9 cellular contexts compared by ENCODE assay signal in the genomic region with DNA sequence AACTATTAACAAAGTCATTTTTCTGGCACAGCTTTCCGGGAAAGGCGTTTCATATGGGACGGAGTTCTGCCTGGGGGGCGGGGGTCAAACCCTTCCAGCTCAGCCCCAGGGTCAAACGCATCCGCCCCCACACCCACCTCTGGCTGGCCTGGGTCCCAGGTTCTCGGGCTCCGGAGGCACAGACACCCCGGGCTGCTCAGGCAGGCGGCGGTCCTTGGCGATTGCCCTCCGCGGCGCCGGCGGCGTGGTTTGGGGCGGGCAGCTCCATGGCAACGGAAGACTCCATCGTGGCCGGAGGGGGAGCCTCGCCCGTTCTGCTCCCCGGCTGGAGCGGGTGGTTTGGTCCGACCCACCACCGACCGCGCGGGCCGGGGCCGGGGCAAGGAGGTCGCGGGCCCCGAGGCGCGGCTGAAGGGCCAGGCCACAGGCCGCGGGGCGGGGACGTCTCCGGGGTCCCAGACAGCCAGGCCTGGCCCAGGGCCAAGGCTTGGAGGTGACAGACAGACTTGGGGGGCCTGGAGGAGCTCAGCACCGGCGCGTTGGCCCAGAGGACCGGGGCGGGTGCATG. TPM values are rescaled to one million over a fixed set of nuclear protein-coding genes. Genes with fewer than 3 reads are reported as not detected.
DNase-seq lines count a peak whose midpoint lies in the region; ATAC-seq lines count a peak whose summit lies in the region.
"Had no signal": no experiment of that assay in that cellular context is flagged by ENCODE, and none has a peak within 500 bp of the region (broad histone marks: within the 10 kb centered on the region; RNA-seq: fewer than 3 reads in every experiment).

A gene with protein sequence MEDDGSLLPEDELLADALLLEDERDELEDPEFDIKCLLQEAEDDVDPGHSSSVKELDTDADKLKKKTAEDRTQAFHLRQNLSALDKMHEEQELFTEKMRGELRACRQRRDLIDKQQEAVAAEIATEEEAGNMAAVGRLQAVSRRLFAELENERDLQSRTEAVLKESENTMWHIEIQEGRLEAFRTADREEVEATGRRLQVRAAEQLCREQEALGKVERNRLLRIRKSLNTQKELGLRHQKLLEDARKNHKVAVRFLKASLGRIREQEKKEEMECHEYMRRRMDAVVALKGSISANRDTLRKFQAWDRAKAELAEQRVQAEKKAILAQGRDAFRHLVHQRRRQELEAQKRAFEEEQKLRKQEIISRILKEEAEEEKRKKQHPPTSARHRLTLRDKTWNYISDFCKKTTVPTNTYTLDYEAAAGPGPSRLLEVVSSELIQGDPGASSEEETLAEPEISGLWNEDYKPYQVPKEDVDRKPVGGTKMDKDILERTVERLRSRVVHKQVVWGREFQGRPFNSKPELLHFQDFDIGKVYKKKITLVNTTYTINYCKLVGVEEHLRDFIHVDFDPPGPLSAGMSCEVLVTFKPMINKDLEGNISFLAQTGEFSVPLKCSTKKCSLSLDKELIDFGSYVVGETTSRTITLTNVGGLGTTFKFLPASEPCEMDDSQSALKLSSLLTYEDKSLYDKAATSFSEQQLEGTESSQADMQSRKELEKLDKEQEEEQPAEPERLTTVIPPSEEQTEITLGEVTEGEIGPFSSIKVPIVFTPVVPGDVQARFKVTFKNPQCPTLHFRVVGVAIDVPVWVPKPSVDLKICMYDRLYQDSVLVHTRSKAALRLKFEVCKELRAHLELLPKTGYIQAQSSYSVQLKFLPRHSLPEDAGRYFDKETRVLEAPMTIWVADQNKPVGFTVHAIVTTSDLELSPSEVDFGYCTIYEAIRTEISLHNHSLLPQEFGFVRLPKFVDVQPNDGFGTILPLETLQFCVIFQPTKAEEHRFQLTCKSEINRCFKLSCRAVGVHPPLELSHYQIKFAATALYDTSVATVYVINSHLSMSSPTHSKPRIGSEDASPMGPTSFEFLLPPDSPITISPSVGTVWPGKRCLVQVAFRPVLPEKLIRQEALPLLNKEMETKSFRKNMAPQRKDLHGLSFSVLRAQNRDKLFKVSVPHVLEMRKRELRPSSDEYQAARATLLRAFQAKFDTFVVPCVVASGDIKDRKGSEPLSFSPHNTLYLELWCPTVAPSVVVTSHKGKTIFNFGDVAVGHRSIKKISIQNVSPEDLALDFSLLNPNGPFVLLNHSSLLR (N-terminal part only) (minus strand): TSS at position 223 of the 568 bp plus-strand sequence. CDS start 12,830 bp downstream, outside the sequence.

- H3K4me3 ChIP-seq in adipocyte (ENCODE audit: low read length) (no peak within 1 kb of the TSS), aorta (ENCODE audit: low read length in 2 of 2) (no peak within 1 kb of the TSS)
- no peak within 1 kb of the TSS for H3K4me3 ChIP-seq in naive thymus-derived CD4-positive, alpha-beta T cell (ENCODE audit: low read length)
- H3K4me3 ChIP-seq: thoracic aorta had no signal

- H3K36me3 ChIP-seq in adipocyte (ENCODE audit: control insufficient read depth, insufficient read depth, low read length, severe bottlenecking), result no peaks in the 10 kb centered on the region
- H3K36me3 ChIP-seq in naive thymus-derived CD4-positive, alpha-beta T cell (ENCODE audit: control insufficient read depth in 2 of 3, insufficient read depth in 3 of 3, low read length in 3 of 3), result no peaks in the 10 kb centered on the region
- H3K36me3 ChIP-seq in aorta (ENCODE audit: control insufficient read depth in 1 of 2, insufficient read depth in 2 of 2, low read length in 1 of 2), result no peaks in the 10 kb centered on the region
- H3K36me3 ChIP-seq: thoracic aorta had no signal

- peaks cover 0 to 3% (median 0%) of the 10 kb centered on the region in 5 donors for H3K36me3 Mint-ChIP-seq in naive thymus-derived CD4-positive, alpha-beta T cell

- no peak within 1 kb of the TSS for H3K27ac Mint-ChIP-seq in naive thymus-derived CD4-positive, alpha-beta T cell

- no peak within 1 kb of the TSS for H3K9ac ChIP-seq in adipocyte (ENCODE audit: low read length)

- DNase-seq in stimulated activated CD4-positive, alpha-beta T cell treated with anti-CD3 and anti-CD28 coated beads, Interleukin-15, amount 100 ng/mL, for 24 hours, result peak; percentile 40
- no peak for DNase-seq in stimulated activated CD4-positive, alpha-beta T cell treated with anti-CD3 and anti-CD28 coated beads, Interleukin-1b, Interleukin-23, amount 100 ng/mL, for 48 hours
- DNase-seq in adipocyte (ENCODE audit: low read depth), result peak; percentile 8
- DNase-seq in iPS-NIHi11 (ENCODE audit: low spot score), result peak; percentile 99
- DNase-seq in naive thymus-derived CD4-positive, alpha-beta T cell, result no peak
- no peak for DNase-seq in aorta
- DNase-seq in activated CD4-positive, CD25-positive, alpha-beta regulatory T cell treated with anti-CD3 and anti-CD28 coated beads, Interleukin-2, amount 50 U/mL, for 72 hours, result no peak

- no peaks in the 10 kb centered on the region for H3K9me3 ChIP-seq in adipocyte (ENCODE audit: control insufficient read depth, low read length)
- no peaks in the 10 kb centered on the region for H3K9me3 ChIP-seq in naive thymus-derived CD4-positive, alpha-beta T cell (ENCODE audit: control insufficient read depth in 2 of 3, low read length in 3 of 3)
- H3K9me3 ChIP-seq in aorta (ENCODE audit: control insufficient read depth, low read length), result no peaks in the 10 kb centered on the region
- H3K9me3 ChIP-seq: thoracic aorta had no signal

- H3K27ac ChIP-seq in naive thymus-derived CD4-positive, alpha-beta T cell (ENCODE audit: low read depth, low read length), result no peak within 1 kb of the TSS
- H3K27ac ChIP-seq in aorta (ENCODE audit: low read depth in 1 of 2, low read length in 2 of 2), result no peak within 1 kb of the TSS
- H3K27ac ChIP-seq: thoracic aorta had no signal

- H3K4me1 ChIP-seq in adipocyte (ENCODE audit: control insufficient read depth, insufficient read depth, low read length) (no peaks in the 10 kb centered on the region), aorta (ENCODE audit: control insufficient read depth in 1 of 2, insufficient read depth in 2 of 2, low read length in 2 of 2) (no peaks in the 10 kb centered on the region)
- no peaks in the 10 kb centered on the region for H3K4me1 ChIP-seq in naive thymus-derived CD4-positive, alpha-beta T cell (ENCODE audit: control insufficient read depth in 2 of 2, insufficient read depth in 2 of 2, low read length in 2 of 2)

- H3K27me3 Mint-ChIP-seq in naive thymus-derived CD4-positive, alpha-beta T cell, result peaks cover 27 to 56% (median 46%) of the 10 kb centered on the region in 5 donors

- H3K27me3 ChIP-seq in adipocyte (replicated peaks; ENCODE audit: control insufficient read depth, insufficient read depth, low read length) (peaks cover 54% of the 10 kb centered on the region), aorta (ENCODE audit: control insufficient read depth in 1 of 2, insufficient read depth in 2 of 2, low read length in 1 of 2) (no peaks in the 10 kb centered on the region)
- no peaks in the 10 kb centered on the region for H3K27me3 ChIP-seq in naive thymus-derived CD4-positive, alpha-beta T cell (ENCODE audit: control insufficient read depth in 2 of 2, insufficient read depth in 2 of 2, low read length in 2 of 2)

- POLR2A ChIA-PET in naive thymus-derived CD4-positive, alpha-beta T cell (lab: Charles Lee), result interaction anchor here (0.6 kb wide), 1 partner anchor 12 kb away, joined by 3 read pairs; no protein-coding TSS in a partner anchor

- peak within 1 kb of the TSS in 1 of 10 donors; percentile 26 for H3K4me3 Mint-ChIP-seq in naive thymus-derived CD4-positive, alpha-beta T cell

- 2% methylated on average over 48 of the region's 48 CpGs for WGBS in aorta, 2 donors

- intact Hi-C loops in naive thymus-derived CD4-positive, alpha-beta T cell (cut with micrococcal nuclease), result no loop called here
- intact Hi-C loops in aorta (cut with DNase I), result no loop called here

- ATAC-seq in GM21367 (IDR thresholded peaks at IDR 0.05; ENCODE audit: unreplicated experiment) (no peak), aorta (ENCODE audit: low FRiP score) (no peak)
- ATAC-seq in naive thymus-derived CD4-positive, alpha-beta T cell, result no peak

- CTCF ChIA-PET in naive thymus-derived CD4-positive, alpha-beta T cell (lab: Charles Lee), result no interaction called here

- no peaks in the 10 kb centered on the region for H3K4me1 Mint-ChIP-seq in naive thymus-derived CD4-positive, alpha-beta T cell

- no peaks in the 10 kb centered on the region for H3K9me3 Mint-ChIP-seq in naive thymus-derived CD4-positive, alpha-beta T cell

RNA-seq across cellular contexts. Expression of the gene that starts here (rescaled TPM):
- total RNA-seq in naive thymus-derived CD4-positive, alpha-beta T cell, result not detected
- not detected for polyA plus RNA-seq in naive thymus-derived CD4-positive, alpha-beta T cell
- under 1 TPM in 1 of 2 donors, not detected in 1; 0.36 TPM for total RNA-seq in aorta
- polyA plus RNA-seq in aorta, result not detected
- total RNA-seq: thoracic aorta had no signal

Comparison
In these comparisons a context has a peak if more than half of its experiments do, and no peak if none do; other contexts are left out.
1. DNase-seq: peak in stimulated activated CD4-positive, alpha-beta T cell treated with anti-CD3 and anti-CD28 coated beads, Interleukin-15, amount 100 ng/mL, for 24 hours (single experiment), adipocyte (single experiment) and iPS-NIHi11 (single experiment); none in stimulated activated CD4-positive, alpha-beta T cell treated with anti-CD3 and anti-CD28 coated beads, Interleukin-1b, Interleukin-23, amount 100 ng/mL, for 48 hours (single experiment), naive thymus-derived CD4-positive, alpha-beta T cell (0 of 9), aorta (0 of 2) and activated CD4-positive, CD25-positive, alpha-beta regulatory T cell treated with anti-CD3 and anti-CD28 coated beads, Interleukin-2, amount 50 U/mL, for 72 hours (single experiment).